27 cellular contexts compared by ENCODE assay signal in the genomic region with DNA sequence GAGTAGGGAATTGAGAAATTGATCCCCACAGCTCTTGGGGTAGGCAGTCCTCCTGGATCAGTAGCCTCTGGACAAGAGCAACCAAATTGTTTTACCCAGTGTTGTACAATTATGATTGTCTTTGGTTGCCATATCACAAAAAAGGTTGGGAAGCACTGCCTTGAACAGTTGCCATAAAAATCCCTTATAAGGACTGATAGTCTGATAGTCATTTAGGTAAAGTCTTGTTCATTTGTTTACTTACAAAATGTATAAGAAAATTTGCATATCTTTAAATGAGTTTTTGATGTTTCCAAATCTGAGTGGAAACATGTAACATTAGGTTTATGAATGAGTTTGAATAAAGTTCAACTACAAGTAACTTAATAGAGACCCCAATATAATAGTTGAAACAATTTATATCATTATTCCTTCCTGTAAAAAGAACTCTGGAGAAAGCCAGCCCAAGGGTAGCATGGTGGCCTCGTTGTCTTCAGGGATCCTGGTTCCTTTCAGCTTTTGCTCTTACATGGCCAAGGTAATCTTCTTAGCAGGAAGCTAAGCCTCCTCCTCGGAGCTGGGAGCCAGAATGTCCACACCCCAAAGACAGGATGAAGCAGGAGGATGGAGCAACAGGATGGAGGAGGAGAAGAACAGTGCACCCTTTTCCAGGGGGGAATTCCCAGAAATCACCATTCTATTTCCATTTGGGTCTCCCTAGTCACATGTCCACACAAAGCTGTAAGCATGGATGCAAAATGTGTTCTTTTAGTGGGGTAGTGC.
"Had no signal": no experiment of that assay in that cellular context is flagged by ENCODE, and none has a peak within 500 bp of the region (broad histone marks: within the 10 kb centered on the region; RNA-seq: fewer than 3 reads in every experiment).

No MANE protein-coding gene starts in this region.

- H3K27me3 Mint-ChIP-seq: activated B cell treated with CpG ODN at 0.5 μM for 24 hours; activated CD8-positive, alpha-beta T cell treated with anti-CD3 and anti-CD28 coated beads for 36 hours; activated naive CD8-positive, alpha-beta T cell; effector memory CD8-positive, alpha-beta T cell; naive B cell; stimulated activated naive B cell treated with anti-CD40 and anti-IgM and Interleukin-4, amounts not matched to agents 10 μg/mL and 1 μg/mL and 100 μg/mL, for 72 hours; type B pancreatic cell had no signal

- H3K9me3 ChIP-seq: adrenal gland, colonic mucosa, testis had no signal

- H3K27ac ChIP-seq: adrenal gland, ascending aorta, brain microvascular endothelial cell, colonic mucosa, dorsolateral prefrontal cortex, gastroesophageal sphincter, right lobe of liver, testis had no signal

- DNase-seq: activated B cell treated with CpG ODN at 0.5 μM for 24 hours; activated CD4-positive, alpha-beta T cell treated with anti-CD3 and anti-CD28 coated beads for 48 hours; activated CD8-positive, alpha-beta T cell treated with anti-CD3 and anti-CD28 coated beads for 36 hours; activated naive CD4-positive, alpha-beta T cell; adrenal gland; brain microvascular endothelial cell; colonic mucosa; dorsolateral prefrontal cortex; effector memory CD8-positive, alpha-beta T cell; head of caudate nucleus; hypothalamus; left colon; mesenchymal stem cell; naive B cell; posterior cingulate gyrus; right lobe of liver; stimulated activated CD4-positive, alpha-beta T cell treated with anti-CD3 and anti-CD28 coated beads, Interleukin-1b, Interleukin-23, amount 100 ng/mL, for 48 hours; stimulated activated naive B cell treated with anti-CD40 and anti-IgM and Interleukin-4, amounts not matched to agents 10 μg/mL and 1 μg/mL and 100 μg/mL, for 72 hours; T1000; testis had no signal

- H3K27me3 ChIP-seq: adrenal gland, ascending aorta, brain microvascular endothelial cell, colonic mucosa, dorsolateral prefrontal cortex, gastroesophageal sphincter, right lobe of liver, testis had no signal

- H3K27ac Mint-ChIP-seq: activated B cell treated with CpG ODN at 0.5 μM for 24 hours; activated CD8-positive, alpha-beta T cell treated with anti-CD3 and anti-CD28 coated beads for 36 hours; activated naive CD8-positive, alpha-beta T cell; activated T-helper 2 cell treated with anti-CD3 and anti-CD28 coated beads, Interferon-gamma antibody, Interleukin-2, Interleukin-4, amounts not matched to agents 10 μg/mL and 5 μg/mL and 100 μg/mL, durations not matched to agents 14 hours and 24 hours and 36 hours; effector memory CD8-positive, alpha-beta T cell; naive B cell; stimulated activated naive B cell treated with anti-CD40 and anti-IgM and Interleukin-4, amounts not matched to agents 10 μg/mL and 1 μg/mL and 100 μg/mL, for 72 hours; T-helper 1 cell treated with Interleukin-12 subunit alpha and Interleukin-12 subunit beta and Interleukin-4 antibody, amounts not matched to agents 30 μg/mL and 1 μg/mL, for 36 hours; type B pancreatic cell had no signal

- ATAC-seq: activated CD8-positive, alpha-beta T cell treated with anti-CD3 and anti-CD28 coated beads for 36 hours; effector memory CD8-positive, alpha-beta T cell; gastroesophageal sphincter; left colon; right lobe of liver had no signal

- H3K4me3 Mint-ChIP-seq: activated B cell treated with CpG ODN at 0.5 μM for 24 hours; activated CD8-positive, alpha-beta T cell treated with anti-CD3 and anti-CD28 coated beads for 36 hours; activated naive CD8-positive, alpha-beta T cell; effector memory CD8-positive, alpha-beta T cell; naive B cell; stimulated activated naive B cell treated with anti-CD40 and anti-IgM and Interleukin-4, amounts not matched to agents 10 μg/mL and 1 μg/mL and 100 μg/mL, for 72 hours; T-helper 1 cell treated with Interleukin-12 subunit alpha and Interleukin-12 subunit beta and Interleukin-4 antibody, amounts not matched to agents 30 μg/mL and 1 μg/mL, for 36 hours; type B pancreatic cell had no signal

- H3K4me1 ChIP-seq: adrenal gland, ascending aorta, colonic mucosa, right lobe of liver, testis had no signal

- H3K36me3 ChIP-seq: adrenal gland, ascending aorta, brain microvascular endothelial cell, colonic mucosa, gastroesophageal sphincter, right lobe of liver had no signal

- H3K4me1 Mint-ChIP-seq: activated B cell treated with CpG ODN at 0.5 μM for 24 hours; naive B cell; stimulated activated naive B cell treated with anti-CD40 and anti-IgM and Interleukin-4, amounts not matched to agents 10 μg/mL and 1 μg/mL and 100 μg/mL, for 72 hours had no signal

- H3K4me3 ChIP-seq: adrenal gland, ascending aorta, colonic mucosa, dorsolateral prefrontal cortex, gastroesophageal sphincter, right lobe of liver, skin epidermis, testis had no signal
